Comparison of ENCODE assay signal across 19 cellular contexts in genomic region chr12:11929714-11930113, GRCh38.
DNase-seq lines count a peak whose midpoint lies in the region; FAIRE-seq and TF ChIP-seq lines count a peak whose summit lies in the region.
"Had no signal": no experiment of that assay in that cellular context is flagged by ENCODE, and none has a peak within 500 bp of the region (broad histone marks: within the 10 kb centered on the region; RNA-seq: fewer than 3 reads in every experiment).

No MANE protein-coding gene starts in this region.

- no peak for FAIRE-seq in bronchial epithelial cell (lab: Jason Lieb, UNC)
- FAIRE-seq: GM12892, GM18507 had no signal

- H3K36me3 ChIP-seq in bronchial epithelial cell (ENCODE audit: control insufficient read depth, insufficient read depth, low read length) = no peaks in the 10 kb centered on the region
- H3K36me3 ChIP-seq: BLaER1 had no signal

- H3K4me3 Mint-ChIP-seq in activated CD4-positive, alpha-beta T cell treated with anti-CD3 and anti-CD28 coated beads, Interleukin-2, amount 10 ng/mL, durations not matched to agents 24 days and 14 days = no peak overlapping the region
- H3K4me3 Mint-ChIP-seq in activated T-helper 2 cell treated with anti-CD3 and anti-CD28 coated beads, Interferon-gamma antibody, Interleukin-2, Interleukin-4, amounts not matched to agents 10 μg/mL and 5 μg/mL and 100 μg/mL, durations not matched to agents 14 hours and 24 hours and 36 hours (ENCODE audit: low read depth) = no peak overlapping the region
- H3K4me3 Mint-ChIP-seq: CD14-positive monocyte; CD4-positive, alpha-beta memory T cell; GM23338; HFFc6; IgD-negative memory B cell had no signal

- DNase-seq in activated CD4-positive, alpha-beta T cell treated with anti-CD3 and anti-CD28 coated beads, Interleukin-2, amount 10 ng/mL, durations not matched to agents 24 days and 14 days = peak; percentile 24
- DNase-seq in activated CD4-positive, alpha-beta T cell treated with anti-CD3 and anti-CD28 coated beads for 48 hours = no peak
- DNase-seq in bronchial epithelial cell (ENCODE audit: low read depth) (peak; percentile 10), kidney tubule cell (ENCODE audit: low spot score) (peak; percentile 30), dermis blood vessel endothelial cell (no peak), SW 1271 (lab: John Stamatoyannopoulos, UW) (no peak)
- DNase-seq in activated T-helper 2 cell treated with anti-CD3 and anti-CD28 coated beads, Interferon-gamma antibody, Interleukin-2, Interleukin-4, amounts not matched to agents 10 μg/mL and 5 μg/mL and 100 μg/mL, durations not matched to agents 14 hours and 24 hours and 36 hours (ENCODE audit: low spot score) = no peak
- DNase-seq: CD4-positive, alpha-beta memory T cell; DMS153; DMS79; GDM1; H7; HFFc6 had no signal

- no peak overlapping the region for H3K27ac Mint-ChIP-seq in activated CD4-positive, alpha-beta T cell treated with anti-CD3 and anti-CD28 coated beads, Interleukin-2, amount 10 ng/mL, durations not matched to agents 24 days and 14 days
- H3K27ac Mint-ChIP-seq in activated T-helper 2 cell treated with anti-CD3 and anti-CD28 coated beads, Interferon-gamma antibody, Interleukin-2, Interleukin-4, amounts not matched to agents 10 μg/mL and 5 μg/mL and 100 μg/mL, durations not matched to agents 14 hours and 24 hours and 36 hours = no peak overlapping the region
- H3K27ac Mint-ChIP-seq: CD14-positive monocyte; CD4-positive, alpha-beta memory T cell; GM23338; HFFc6; IgD-negative memory B cell had no signal

- H3K36me3 Mint-ChIP-seq in activated CD4-positive, alpha-beta T cell treated with anti-CD3 and anti-CD28 coated beads, Interleukin-2, amount 10 ng/mL, durations not matched to agents 24 days and 14 days (ENCODE audit: low read depth) = no peaks in the 10 kb centered on the region
- no peaks in the 10 kb centered on the region for H3K36me3 Mint-ChIP-seq in activated T-helper 2 cell treated with anti-CD3 and anti-CD28 coated beads, Interferon-gamma antibody, Interleukin-2, Interleukin-4, amounts not matched to agents 10 μg/mL and 5 μg/mL and 100 μg/mL, durations not matched to agents 14 hours and 24 hours and 36 hours (ENCODE audit: low read depth)
- H3K36me3 Mint-ChIP-seq: CD14-positive monocyte; CD4-positive, alpha-beta memory T cell; IgD-negative memory B cell had no signal

- no peak overlapping the region for H3K4me3 ChIP-seq in bronchial epithelial cell (ENCODE audit: low read depth, low read length)
- H3K4me3 ChIP-seq: BLaER1, GM23338 had no signal

- TF ChIP-seq CTCF in bronchial epithelial cell (IDR thresholded peaks at IDR 0.05; ENCODE audit: insufficient read depth, low read length, severe bottlenecking) = no peak

- H3K27me3 ChIP-seq in bronchial epithelial cell (ENCODE audit: control insufficient read depth, insufficient read depth, low read length) = no peaks in the 10 kb centered on the region
- H3K27me3 ChIP-seq: BLaER1 had no signal

- peaks cover 5% of the 10 kb centered on the region for H3K4me1 Mint-ChIP-seq in activated CD4-positive, alpha-beta T cell treated with anti-CD3 and anti-CD28 coated beads, Interleukin-2, amount 10 ng/mL, durations not matched to agents 24 days and 14 days
- H3K4me1 Mint-ChIP-seq in activated T-helper 2 cell treated with anti-CD3 and anti-CD28 coated beads, Interferon-gamma antibody, Interleukin-2, Interleukin-4, amounts not matched to agents 10 μg/mL and 5 μg/mL and 100 μg/mL, durations not matched to agents 14 hours and 24 hours and 36 hours (ENCODE audit: low read depth) = peaks cover 2% of the 10 kb centered on the region
- H3K4me1 Mint-ChIP-seq: CD14-positive monocyte, GM23338 had no signal

- no peaks in the 10 kb centered on the region for H3K27me3 Mint-ChIP-seq in activated CD4-positive, alpha-beta T cell treated with anti-CD3 and anti-CD28 coated beads, Interleukin-2, amount 10 ng/mL, durations not matched to agents 24 days and 14 days
- H3K27me3 Mint-ChIP-seq in activated T-helper 2 cell treated with anti-CD3 and anti-CD28 coated beads, Interferon-gamma antibody, Interleukin-2, Interleukin-4, amounts not matched to agents 10 μg/mL and 5 μg/mL and 100 μg/mL, durations not matched to agents 14 hours and 24 hours and 36 hours (ENCODE audit: low read depth) = peaks cover 9% of the 10 kb centered on the region
- H3K27me3 Mint-ChIP-seq: CD4-positive, alpha-beta memory T cell; IgD-negative memory B cell had no signal

- H3K9me3 Mint-ChIP-seq in activated CD4-positive, alpha-beta T cell treated with anti-CD3 and anti-CD28 coated beads, Interleukin-2, amount 10 ng/mL, durations not matched to agents 24 days and 14 days = peaks cover 8% of the 10 kb centered on the region
- H3K9me3 Mint-ChIP-seq in activated T-helper 2 cell treated with anti-CD3 and anti-CD28 coated beads, Interferon-gamma antibody, Interleukin-2, Interleukin-4, amounts not matched to agents 10 μg/mL and 5 μg/mL and 100 μg/mL, durations not matched to agents 14 hours and 24 hours and 36 hours = no peaks in the 10 kb centered on the region
- H3K9me3 Mint-ChIP-seq: CD4-positive, alpha-beta memory T cell; GM23338; HFFc6 had no signal

- intact Hi-C loops in activated CD4-positive, alpha-beta T cell treated with anti-CD3 and anti-CD28 coated beads, Interleukin-2, amount 10 ng/mL, durations not matched to agents 24 days and 14 days (cut with micrococcal nuclease) = no loop called here
- intact Hi-C loops in activated T-helper 2 cell treated with anti-CD3 and anti-CD28 coated beads, Interferon-gamma antibody, Interleukin-2, Interleukin-4, amounts not matched to agents 10 μg/mL and 5 μg/mL and 100 μg/mL, durations not matched to agents 14 hours and 24 hours and 36 hours (cut with micrococcal nuclease) = no loop called here

Comparison
In these comparisons a context has a peak if more than half of its experiments do, and no peak if none do; other contexts are left out.
1. DNase-seq: peak in activated CD4-positive, alpha-beta T cell treated with anti-CD3 and anti-CD28 coated beads, Interleukin-2, amount 10 ng/mL, durations not matched to agents 24 days and 14 days (single experiment), bronchial epithelial cell (single experiment) and kidney tubule cell (single experiment); none in activated CD4-positive, alpha-beta T cell treated with anti-CD3 and anti-CD28 coated beads for 48 hours (single experiment), dermis blood vessel endothelial cell (single experiment), activated T-helper 2 cell treated with anti-CD3 and anti-CD28 coated beads, Interferon-gamma antibody, Interleukin-2, Interleukin-4, amounts not matched to agents 10 μg/mL and 5 μg/mL and 100 μg/mL, durations not matched to agents 14 hours and 24 hours and 36 hours (single experiment) and SW 1271 (0 of 2).